Comparison of ENCODE assay signal across 11 cellular contexts in the genomic region with DNA sequence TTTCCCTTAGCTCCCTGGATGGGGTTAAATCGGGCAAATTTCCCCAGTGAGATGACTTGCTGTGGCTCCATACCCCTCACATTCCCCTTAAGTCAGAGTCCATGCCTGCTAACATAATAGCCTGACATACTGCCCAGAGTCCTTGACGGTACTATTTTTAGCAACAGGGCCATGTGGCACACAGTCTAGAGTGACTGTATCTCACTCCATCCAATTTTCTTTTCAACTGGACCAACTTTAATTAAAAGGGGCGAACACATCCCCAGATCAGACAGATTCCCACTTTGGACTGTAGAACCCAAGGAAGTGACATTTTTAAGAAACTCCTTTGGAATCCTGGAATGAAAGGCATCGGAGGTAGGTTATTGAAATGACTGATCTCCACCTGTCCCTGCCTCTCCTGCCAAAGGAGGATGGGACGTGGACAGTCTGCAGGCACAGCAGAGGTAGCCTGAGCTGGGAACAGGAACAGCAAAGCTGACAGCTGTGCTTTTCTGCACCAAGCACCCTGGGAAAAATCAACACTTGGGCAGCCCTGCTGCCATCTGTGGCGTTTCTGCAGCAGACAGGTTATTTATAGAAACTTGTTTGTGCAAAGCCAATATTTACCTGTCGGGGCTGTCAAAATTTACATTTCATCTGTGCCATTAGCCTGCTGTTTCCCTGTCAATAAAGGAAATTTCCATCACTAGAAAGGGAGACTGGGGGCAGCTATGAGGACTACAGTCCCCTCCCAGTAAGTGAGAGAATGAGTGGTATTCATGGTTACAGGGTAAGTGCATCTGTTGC.
DNase-seq lines count a peak whose midpoint lies in the region; ATAC-seq and TF ChIP-seq lines count a peak whose summit lies in the region.
"Had no signal": no experiment of that assay in that cellular context is flagged by ENCODE, and none has a peak within 500 bp of the region (broad histone marks: within the 10 kb centered on the region; RNA-seq: fewer than 3 reads in every experiment).

No MANE protein-coding gene starts in this region.

- in situ Hi-C loops in gastrocnemius medialis (cut with MboI; ENCODE audit: low sequenced_read_pairs in 4 of 4): no loop called here

- TF ChIP-seq POLR2A in gastrocnemius medialis (IDR thresholded peaks at IDR 0.05): no peak

- TF ChIP-seq CTCF in colonic mucosa (IDR thresholded peaks at IDR 0.05) (no peak), gastrocnemius medialis (IDR thresholded peaks at IDR 0.05 in 4 of 5, conservative IDR thresholded peaks at IDR 0.05 in 1 of 5) (no peak), CD14-positive monocyte (IDR thresholded peaks at IDR 0.05) (no peak)

- H3K27ac ChIP-seq in colonic mucosa: peak overlapping the region; percentile 41
- no peak overlapping the region for H3K27ac ChIP-seq in gastrocnemius medialis

- H3K4me1 Mint-ChIP-seq in CD14-positive monocyte: peaks cover 38% of the 10 kb centered on the region

- no peak overlapping the region for H3K4me3 Mint-ChIP-seq in CD14-positive monocyte
- H3K4me3 Mint-ChIP-seq: T-helper 2 cell treated with Interferon-gamma antibody and Interleukin-4, amounts not matched to agents 5 μg/mL and 100 μg/mL, for 36 hours had no signal

- H3K9me3 Mint-ChIP-seq in CD14-positive monocyte: peaks cover 0 to 4% (median 3%) of the 10 kb centered on the region in 7 donors

- DNase-seq in NCI-H1092 treated with DMSO at 0.1 percent for 48 hours (lab: John Stamatoyannopoulos, UW) (peak; percentile 96), NCI-H446 treated with DMSO at 0.1 percent for 48 hours (lab: John Stamatoyannopoulos, UW) (peak; percentile 77), colonic mucosa (peak; percentile 45), gastrocnemius medialis (no peak), MV-4-11 (lab: John Stamatoyannopoulos, UW) (no peak), CD14-positive monocyte (ENCODE audit: low spot score) (no peak), medulla oblongata (ENCODE audit: extremely low spot score) (no peak)
- DNase-seq: DMS79, kidney glomerular epithelial cell had no signal

- H3K9me3 ChIP-seq in colonic mucosa (no peaks in the 10 kb centered on the region), gastrocnemius medialis (no peaks in the 10 kb centered on the region)

- H3K27me3 ChIP-seq in colonic mucosa (no peaks in the 10 kb centered on the region), gastrocnemius medialis (no peaks in the 10 kb centered on the region)

- H3K9ac ChIP-seq in colonic mucosa (ENCODE audit: low read depth in 2 of 2, low read length in 2 of 2): no peak overlapping the region

- intact Hi-C loops in colonic mucosa (cut with DNase I): no loop called here
- intact Hi-C loops in gastrocnemius medialis (cut with DNase I; ENCODE audit: low total_unique reads): no loop called here
- intact Hi-C loops in CD14-positive monocyte (cut with micrococcal nuclease): no loop called here

- no peaks in the 10 kb centered on the region for H3K4me1 ChIP-seq in colonic mucosa
- H3K4me1 ChIP-seq in gastrocnemius medialis: peaks cover 3 to 19% of the 10 kb centered on the region in 2 donors

- H3K36me3 ChIP-seq in colonic mucosa (no peaks in the 10 kb centered on the region), gastrocnemius medialis (no peaks in the 10 kb centered on the region)

- H3K27me3 Mint-ChIP-seq in CD14-positive monocyte (ENCODE audit: low read depth in 3 of 3): peaks cover 0 to 2% (median 0%) of the 10 kb centered on the region in 3 donors

- ATAC-seq in gastrocnemius medialis: peak; percentile 84 to 87
- ATAC-seq in GM18909 (IDR thresholded peaks at IDR 0.05; ENCODE audit: poor library complexity, unreplicated experiment): no peak

- peaks cover 27 to 32% of the 10 kb centered on the region in 2 donors for H3K36me3 Mint-ChIP-seq in CD14-positive monocyte

- H3K4me3 ChIP-seq in colonic mucosa (no peak overlapping the region), gastrocnemius medialis (no peak overlapping the region)

- H3K27ac Mint-ChIP-seq in CD14-positive monocyte: no peak overlapping the region

Comparison
In these comparisons a context has a peak if more than half of its experiments do, and no peak if none do; other contexts are left out.
1. DNase-seq: peak in NCI-H1092 treated with DMSO at 0.1 percent for 48 hours (single experiment), NCI-H446 treated with DMSO at 0.1 percent for 48 hours (single experiment) and colonic mucosa (single experiment); none in gastrocnemius medialis (0 of 2), MV-4-11 (single experiment), CD14-positive monocyte (single experiment) and medulla oblongata (single experiment).